11 cellular contexts compared by ENCODE assay signal in the genomic region with DNA sequence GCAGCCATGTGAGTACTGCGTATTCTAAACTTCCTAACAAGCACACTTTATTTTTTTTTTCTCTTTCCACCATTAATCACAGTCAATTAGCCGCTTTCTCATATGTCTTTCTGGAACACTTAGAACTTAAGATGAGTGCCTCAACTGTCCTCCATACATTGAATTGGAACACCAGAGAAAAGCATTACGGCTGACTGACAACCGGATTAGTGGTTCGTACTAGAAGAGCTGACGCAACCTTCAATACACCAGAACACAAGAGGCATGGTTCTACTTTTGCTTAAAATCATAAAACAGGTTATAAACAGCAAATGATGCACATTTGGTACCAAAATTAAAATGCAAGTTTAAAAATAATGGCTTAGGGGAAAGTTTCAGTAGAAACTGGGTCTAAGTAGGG. TPM values are rescaled to one million over a fixed set of nuclear protein-coding genes. Genes with fewer than 3 reads are reported as not detected.
A peak's percentile ranks its signal among the peaks of the same experiment; 100 is the strongest.
DNase-seq lines count a peak whose midpoint lies in the region; ATAC-seq and TF ChIP-seq lines count a peak whose summit lies in the region.
"Had no signal": no experiment of that assay in that cellular context is flagged by ENCODE, and none has a peak within 500 bp of the region (broad histone marks: within the 10 kb centered on the region; RNA-seq: fewer than 3 reads in every experiment).

No MANE protein-coding gene starts in this region.

- intact Hi-C loops in breast epithelium (cut with DNase I; ENCODE audit: low total_unique reads) (no loop called here), MCF 10A (cut with micrococcal nuclease) (loop anchor here (10.0 kb wide), 1 partner anchor 231 kb away; no protein-coding TSS in a partner anchor), left lung (cut with DNase I) (no loop called here)

- no peak for TF ChIP-seq POLR2A in breast epithelium (IDR thresholded peaks at IDR 0.05)

- H3K4me3 ChIP-seq in breast epithelium: peak overlapping the region; percentile 57 to 80 (median 67)
- H3K4me3 ChIP-seq in ectodermal cell (ENCODE audit: insufficient read depth, low read depth, low read length): peak overlapping the region; percentile 59
- H3K4me3 ChIP-seq in muscle layer of colon (ENCODE audit: low read depth in 1 of 2, low read length in 2 of 2): peak overlapping the region in 1 of 2 donors; percentile 57
- peak overlapping the region in 1 of 2 donors; percentile 43 for H3K4me3 ChIP-seq in left lung

- H3K27ac ChIP-seq in breast epithelium (peak overlapping the region; percentile 53 to 84), ectodermal cell (ENCODE audit: insufficient read depth, low read depth, low read length, poor library complexity, severe bottlenecking) (peak overlapping the region; percentile 87), muscle layer of colon (ENCODE audit: low read depth, low read length) (no peak overlapping the region), left lung (peak overlapping the region in 1 of 2 donors; percentile 69)

- no peak for ATAC-seq in left lung
- ATAC-seq in activated CD4-positive, CD25-positive, alpha-beta regulatory T cell treated with anti-CD3 and anti-CD28 coated beads, Interleukin-2, amount 50 U/mL, for 24 hours: no peak
- ATAC-seq: HCT116 had no signal

- POLR2A ChIA-PET in MCF 10A (lab: Yijun Ruan, JAX): interaction anchor here (0.9 kb wide), 1 partner anchor 19 kb away, joined by 3 read pairs; no protein-coding TSS in a partner anchor

- H3K27me3 Mint-ChIP-seq in MCF 10A (ENCODE audit: insufficient read depth, unreplicated experiment): peaks cover 28% of the 10 kb centered on the region
- peaks cover 45% of the 10 kb centered on the region for H3K27me3 Mint-ChIP-seq in type B pancreatic cell

- CTCF ChIA-PET in MCF 10A (lab: Yijun Ruan, JAX): interaction anchor here (2.3 kb wide), 1 partner anchor 16 kb away, joined by 9 read pairs; no protein-coding TSS in a partner anchor

- H3K4me1 Mint-ChIP-seq in MCF 10A (ENCODE audit: insufficient read depth, unreplicated experiment): peaks cover 11% of the 10 kb centered on the region
- peaks cover 7% of the 10 kb centered on the region for H3K4me1 Mint-ChIP-seq in type B pancreatic cell (ENCODE audit: unreplicated experiment)

- DNase-seq in breast epithelium (ENCODE audit: low spot score in 2 of 2) (no peak), MCF 10A (ENCODE audit: unreplicated experiment) (no peak), type B pancreatic cell (ENCODE audit: extremely low spot score, unreplicated experiment) (no peak), left lung (no peak), NOMO-1 (lab: John Stamatoyannopoulos, UW; ENCODE audit: unreplicated experiment in 2 of 2) (no peak)
- DNase-seq: activated effector memory CD4-positive, alpha-beta T cell treated with Interleukin-2 at 50 U/mL for 16 hours; NCI-H1417 treated with DMSO at 0.1 percent for 48 hours had no signal

- H3K27ac Mint-ChIP-seq in MCF 10A (ENCODE audit: low read depth, unreplicated experiment) (no peak overlapping the region), type B pancreatic cell (peak overlapping the region; percentile 19)

- H3K9me3 ChIP-seq in breast epithelium: no peaks in the 10 kb centered on the region
- H3K9me3 ChIP-seq in ectodermal cell (ENCODE audit: control insufficient read depth, low read length): no peaks in the 10 kb centered on the region
- H3K9me3 ChIP-seq in muscle layer of colon (ENCODE audit: low read length): no peaks in the 10 kb centered on the region
- no peaks in the 10 kb centered on the region for H3K9me3 ChIP-seq in left lung

- H3K4me1 ChIP-seq in breast epithelium (no peaks in the 10 kb centered on the region), ectodermal cell (ENCODE audit: control insufficient read depth, insufficient read depth, low read length) (no peaks in the 10 kb centered on the region), muscle layer of colon (ENCODE audit: insufficient read depth, low read length) (no peaks in the 10 kb centered on the region), left lung (no peaks in the 10 kb centered on the region)

- H3K27me3 ChIP-seq in breast epithelium (peaks cover 0 to 14% of the 10 kb centered on the region in 2 donors), ectodermal cell (ENCODE audit: control insufficient read depth, insufficient read depth, low read length, poor library complexity, severe bottlenecking) (no peaks in the 10 kb centered on the region), muscle layer of colon (ENCODE audit: control insufficient read depth in 1 of 2, insufficient read depth in 2 of 2, low read length in 2 of 2) (no peaks in the 10 kb centered on the region), left lung (peaks cover 8 to 34% of the 10 kb centered on the region in 2 donors)

- 25 to 29% methylated on average over 5 to 6 of the region's 6 CpGs for WGBS in ectodermal cell, 2 experiments

- H3K4me3 Mint-ChIP-seq in MCF 10A (ENCODE audit: unreplicated experiment) (no peak overlapping the region), type B pancreatic cell (peak overlapping the region; percentile 91)

- H3K36me3 ChIP-seq in breast epithelium: no peaks in the 10 kb centered on the region
- H3K36me3 ChIP-seq in ectodermal cell (ENCODE audit: control insufficient read depth, insufficient read depth, low read length): no peaks in the 10 kb centered on the region
- no peaks in the 10 kb centered on the region for H3K36me3 ChIP-seq in muscle layer of colon (ENCODE audit: insufficient read depth, low read length)
- H3K36me3 ChIP-seq in left lung: no peaks in the 10 kb centered on the region

- peak overlapping the region; percentile 11 for H3K9ac ChIP-seq in muscle layer of colon (ENCODE audit: low read length)

- H3K36me3 Mint-ChIP-seq in MCF 10A (ENCODE audit: insufficient read depth, unreplicated experiment) (no peaks in the 10 kb centered on the region), type B pancreatic cell (no peaks in the 10 kb centered on the region)

- BruUV-seq in MCF 10A (replicated peaks; lab: Mats Ljungman, UMichigan): no TSS peak

- TF ChIP-seq CTCF in breast epithelium (IDR thresholded peaks at IDR 0.05) (no peak), MCF 10A (IDR thresholded peaks at IDR 0.05; ENCODE audit: unreplicated experiment) (no peak), type B pancreatic cell (conservative IDR thresholded peaks at IDR 0.05) (no peak), left lung (IDR thresholded peaks at IDR 0.05) (no peak)

- H3K9me3 Mint-ChIP-seq in MCF 10A (ENCODE audit: unreplicated experiment) (no peaks in the 10 kb centered on the region), type B pancreatic cell (no peaks in the 10 kb centered on the region)

RNA-seq across cellular contexts. Expression of a gene that starts 3.3 kb away (rescaled TPM):
- total RNA-seq in breast epithelium: 10 to 100 TPM; 36.8 to 47.9 (median 37.0) TPM
- 1.6 TPM in 2 replicates for total RNA-seq in MCF 10A (2022)
- 43.0 TPM for polyA plus RNA-seq in ectodermal cell (2013, experiment 1 of 4)
- 41.9 TPM for polyA plus RNA-seq in ectodermal cell (2013, experiment 2 of 4)
- polyA plus RNA-seq in ectodermal cell (2013, experiment 3 of 4): 52.0 TPM
- polyA plus RNA-seq in ectodermal cell (2013, experiment 4 of 4): 55.0 TPM
- 5.8 and 23.6 TPM in 2 replicates for total RNA-seq in type B pancreatic cell (ENCODE audit: low replicate concordance)
- total RNA-seq in left lung: 10 to 100 TPM; 20.0 to 23.5 TPM
